Comparison of ENCODE assay signal across 6 cellular contexts in the genomic region with DNA sequence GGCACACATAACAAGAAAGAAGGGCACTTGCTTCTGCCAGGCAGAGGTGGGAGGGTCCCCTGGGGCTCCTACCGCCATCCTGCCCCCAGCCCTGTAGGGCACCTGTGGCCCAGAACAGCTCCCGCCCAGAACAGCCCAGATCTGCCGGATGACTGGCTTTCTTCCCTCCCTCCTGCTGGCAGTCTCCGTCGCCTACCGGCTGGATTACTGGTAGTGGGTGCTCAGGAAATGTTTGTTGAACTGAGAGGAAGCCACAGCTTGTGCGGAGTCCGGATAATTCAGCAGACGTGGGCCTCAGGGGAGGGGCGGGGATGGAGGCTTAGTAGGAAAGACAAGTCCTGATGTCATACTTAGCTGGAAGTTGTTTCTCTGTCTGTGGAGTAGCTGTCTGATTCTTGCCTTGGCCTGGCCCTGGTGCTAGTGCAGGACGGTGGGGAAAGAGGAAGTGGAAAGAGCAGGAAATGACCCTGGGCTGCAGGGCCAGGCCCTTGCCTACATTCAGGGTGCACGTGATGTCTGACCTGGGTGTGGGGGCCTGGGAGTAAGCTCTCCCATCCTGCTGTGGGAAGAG. TPM values are rescaled to one million over a fixed set of nuclear protein-coding genes. Genes with fewer than 3 reads are reported as not detected.
DNase-seq lines count a peak whose midpoint lies in the region; ATAC-seq, FAIRE-seq and TF ChIP-seq lines count a peak whose summit lies in the region.

No MANE protein-coding gene starts in this region.

- dilution Hi-C loops in keratinocyte (cut with MboI; ENCODE audit: extremely low pct_ligation_motif_present, low sequenced_read_pairs): no loop called here

- no peak for FAIRE-seq in keratinocyte (lab: Jason Lieb, UNC)

- TF ChIP-seq CTCF in keratinocyte (optimal IDR thresholded peaks at IDR 0.05 in 1 of 3, IDR thresholded peaks at IDR 0.05 in 1 of 3, conservative IDR thresholded peaks at IDR 0.05 in 1 of 3; ENCODE audit: extremely low read depth in 1 of 3, insufficient read depth in 2 of 3, low read length in 3 of 3) (no peak), uterus (IDR thresholded peaks at IDR 0.05) (no peak)

- DNase-seq in activated CD4-positive, alpha-beta T cell treated with anti-CD3 and anti-CD28 coated beads, Interleukin-2, amount 50 U/mL, for 4 hours: peak; percentile 36 to 38
- DNase-seq in keratinocyte (ENCODE audit: low read depth, low spot score): no peak
- DNase-seq in uterus: peak in 1 of 2 donors; percentile 51
- DNase-seq in MG63: no peak

- H3K27me3 ChIP-seq in keratinocyte (ENCODE audit: control insufficient read depth, extremely low read depth, insufficient read depth, low read length): no peaks in the 10 kb centered on the region
- no peaks in the 10 kb centered on the region for H3K27me3 ChIP-seq in uterus
- H3K27me3 ChIP-seq in MG63: no peaks in the 10 kb centered on the region

- H3K36me3 ChIP-seq in keratinocyte (ENCODE audit: control insufficient read depth in 2 of 2, extremely low read depth in 1 of 2, insufficient read depth in 2 of 2, low read length in 2 of 2) (peaks cover 22 to 39% of the 10 kb centered on the region in 2 experiments), uterus (no peaks in the 10 kb centered on the region), MG63 (no peaks in the 10 kb centered on the region; the same call in 1 of the 2 replicates)

- H3K9me3 ChIP-seq in keratinocyte (ENCODE audit: control insufficient read depth, low read depth, low read length): no peaks in the 10 kb centered on the region
- H3K9me3 ChIP-seq in uterus: no peaks in the 10 kb centered on the region
- no peaks in the 10 kb centered on the region for H3K9me3 ChIP-seq in MG63

- no peak overlapping the region for H3K4me2 ChIP-seq in keratinocyte (ENCODE audit: control insufficient read depth, extremely low read depth, insufficient read depth, low read depth, low read length)

- H3K9me1 ChIP-seq in keratinocyte (ENCODE audit: control insufficient read depth, extremely low read depth, insufficient read depth, low read length): peaks cover 2% of the 10 kb centered on the region

- H3K9ac ChIP-seq in keratinocyte (ENCODE audit: control insufficient read depth, extremely low read depth, insufficient read depth, low read length): no peak overlapping the region

- H3K27ac ChIP-seq in keratinocyte (ENCODE audit: control insufficient read depth, insufficient read depth, low read length): peak overlapping the region; percentile 11
- H3K27ac ChIP-seq in uterus: peak overlapping the region; percentile 68 to 69

- no peak for TF ChIP-seq POLR2A in uterus (IDR thresholded peaks at IDR 0.05)

- intact Hi-C loops in uterus (cut with DNase I; ENCODE audit: low total_unique reads): no loop called here

- ATAC-seq in GM18868 (IDR thresholded peaks at IDR 0.05; ENCODE audit: unreplicated experiment) (peak; percentile 41), HG03565 (IDR thresholded peaks at IDR 0.05; ENCODE audit: unreplicated experiment) (no peak)

- H3K4me3 ChIP-seq in keratinocyte (ENCODE audit: control insufficient read depth in 2 of 3, extremely low read depth in 1 of 3, insufficient read depth in 2 of 3, low read depth in 1 of 3, low read length in 3 of 3) (no peak overlapping the region), uterus (no peak overlapping the region), MG63 (no peak overlapping the region)

- peaks cover 48% of the 10 kb centered on the region for H3K4me1 ChIP-seq in keratinocyte (ENCODE audit: control insufficient read depth, extremely low read depth, insufficient read depth, low read length)
- peaks cover 4 to 33% of the 10 kb centered on the region in 2 donors for H3K4me1 ChIP-seq in uterus

- no peak overlapping the region for H2AFZ ChIP-seq in keratinocyte (ENCODE audit: control insufficient read depth, low read length)

- H4K20me1 ChIP-seq in keratinocyte (ENCODE audit: control insufficient read depth, extremely low read depth, insufficient read depth, low read length): no peaks in the 10 kb centered on the region

- H3K79me2 ChIP-seq in keratinocyte (ENCODE audit: control insufficient read depth, insufficient read depth, low read length): peaks cover 19% of the 10 kb centered on the region

RNA-seq across cellular contexts. Expression of gene CCDC9B, which starts 6.7 kb away (rescaled TPM):
- polyA plus RNA-seq in keratinocyte: 6.3 to 9.6 TPM (median 7.4 TPM) in 3 replicates
- polyA plus RNA-seq in keratinocyte (2011; ENCODE audit: low read depth): 32.3 TPM
- 7.6 and 13.9 TPM in 2 replicates for polyA plus RNA-seq in keratinocyte (2011; cell fraction: cytosol; rRNA removed)
- polyA plus RNA-seq in keratinocyte (2011; cell fraction: nucleus; rRNA removed): 105 and 122 TPM in 2 replicates
- polyA plus RNA-seq in keratinocyte (2012; ENCODE audit: low replicate concordance): 22.8 and 85.9 TPM in 2 replicates
- polyA minus RNA-seq in keratinocyte: 27.3 to 109 TPM (median 58.7 TPM) in 3 replicates
- 16.5 TPM for polyA minus RNA-seq in keratinocyte (2011; cell fraction: cytosol; rRNA and poly(A)+ RNA removed)
- polyA minus RNA-seq in keratinocyte (2011; cell fraction: nucleus; rRNA and poly(A)+ RNA removed): 44.7 and 58.6 TPM in 2 replicates
- 10 to 100 TPM in 1 of 4 donors, 1 to 10 TPM in 3; 2.4 to 43.8 (median 6.6) TPM for total RNA-seq in uterus
- total RNA-seq in MG63 (2014; rRNA removed; shearing (Covaris generic); ENCODE audit: low replicate concordance): 4.0 and 8.2 TPM in 2 replicates

RNA-seq across cellular contexts. Expression of gene INAFM2, which starts 10.5 kb away (rescaled TPM):
- 9.1 to 15.2 TPM (median 13.5 TPM) in 3 replicates for polyA plus RNA-seq in keratinocyte
- polyA plus RNA-seq in keratinocyte (2011; ENCODE audit: low read depth): 2.5 TPM
- polyA plus RNA-seq in keratinocyte (2011; cell fraction: cytosol; rRNA removed): 8.5 and 17.1 TPM in 2 replicates
- 17.2 and 18.4 TPM in 2 replicates for polyA plus RNA-seq in keratinocyte (2011; cell fraction: nucleus; rRNA removed)
- 7.8 and 18.3 TPM in 2 replicates for polyA plus RNA-seq in keratinocyte (2012; ENCODE audit: low replicate concordance)
- polyA minus RNA-seq in keratinocyte: 4.8 to 6.7 TPM (median 6.4 TPM) in 3 replicates
- polyA minus RNA-seq in keratinocyte (2011; cell fraction: cytosol; rRNA and poly(A)+ RNA removed): 10.7 TPM
- 4.6 and 5.9 TPM in 2 replicates for polyA minus RNA-seq in keratinocyte (2011; cell fraction: nucleus; rRNA and poly(A)+ RNA removed)
- 10 to 100 TPM in 2 of 4 donors, 1 to 10 TPM in 2; 3.2 to 68.1 (median 8.9) TPM for total RNA-seq in uterus
- total RNA-seq in MG63 (2014; rRNA removed; shearing (Covaris generic); ENCODE audit: low replicate concordance): 8.9 and 9.6 TPM in 2 replicates

RNA-seq across cellular contexts. Expression of gene PHGR1, which starts 16.8 kb away (rescaled TPM):
- not detected in 3 replicates for polyA plus RNA-seq in keratinocyte
- polyA plus RNA-seq in keratinocyte (2011; ENCODE audit: low read depth): not detected
- polyA plus RNA-seq in keratinocyte (2011; cell fraction: cytosol; rRNA removed): not detected in 2 replicates
- polyA plus RNA-seq in keratinocyte (2011; cell fraction: nucleus; rRNA removed): not detected in 2 replicates
- polyA plus RNA-seq in keratinocyte (2012; ENCODE audit: low replicate concordance): not detected in 2 replicates
- not detected in 3 replicates for polyA minus RNA-seq in keratinocyte
- polyA minus RNA-seq in keratinocyte (2011; cell fraction: cytosol; rRNA and poly(A)+ RNA removed): not detected
- polyA minus RNA-seq in keratinocyte (2011; cell fraction: nucleus; rRNA and poly(A)+ RNA removed): not detected in 2 replicates
- total RNA-seq in uterus: 1 to 10 TPM in 1 of 4 donors, not detected in 3; 1.8 TPM
- not detected in 2 replicates for total RNA-seq in MG63 (2014; rRNA removed; shearing (Covaris generic); ENCODE audit: low replicate concordance)

RNA-seq across cellular contexts. Expression of gene DISP2, which starts 24.0 kb away (rescaled TPM):
- polyA plus RNA-seq in keratinocyte: 0.12 to 0.68 TPM (median 0.12 TPM) in 3 replicates
- 0.05 TPM for polyA plus RNA-seq in keratinocyte (2011; ENCODE audit: low read depth)
- polyA plus RNA-seq in keratinocyte (2011; cell fraction: cytosol; rRNA removed): 0.09 and 0.60 TPM in 2 replicates
- polyA plus RNA-seq in keratinocyte (2011; cell fraction: nucleus; rRNA removed): 0.97 and 1.1 TPM in 2 replicates
- 0.28 and 1.6 TPM in 2 replicates for polyA plus RNA-seq in keratinocyte (2012; ENCODE audit: low replicate concordance)
- polyA minus RNA-seq in keratinocyte: 0.26 to 1.2 TPM (median 0.64 TPM) in 3 replicates
- 0.19 TPM for polyA minus RNA-seq in keratinocyte (2011; cell fraction: cytosol; rRNA and poly(A)+ RNA removed)
- polyA minus RNA-seq in keratinocyte (2011; cell fraction: nucleus; rRNA and poly(A)+ RNA removed): 0.54 and 0.74 TPM in 2 replicates
- total RNA-seq in uterus: under 1 TPM in 2 of 4 donors, not detected in 2; 0.14 to 0.85 TPM
- total RNA-seq in MG63 (2014; rRNA removed; shearing (Covaris generic); ENCODE audit: low replicate concordance): 0.37 and 0.43 TPM in 2 replicates

RNA-seq across cellular contexts. Expression of gene PLCB2, which starts 26.3 kb away (rescaled TPM):
- 0.52 to 1.1 TPM (median 0.73 TPM) in 3 replicates for polyA plus RNA-seq in keratinocyte
- not detected for polyA plus RNA-seq in keratinocyte (2011; ENCODE audit: low read depth)
- 0.69 and 0.72 TPM in 2 replicates for polyA plus RNA-seq in keratinocyte (2011; cell fraction: cytosol; rRNA removed)
- 0.73 and 1.3 TPM in 2 replicates for polyA plus RNA-seq in keratinocyte (2011; cell fraction: nucleus; rRNA removed)
- 0.23 and 1.4 TPM in 2 replicates for polyA plus RNA-seq in keratinocyte (2012; ENCODE audit: low replicate concordance)
- 0.40 to 0.69 TPM in 2 of 3 replicates, not detected in the other for polyA minus RNA-seq in keratinocyte
- not detected for polyA minus RNA-seq in keratinocyte (2011; cell fraction: cytosol; rRNA and poly(A)+ RNA removed)
- polyA minus RNA-seq in keratinocyte (2011; cell fraction: nucleus; rRNA and poly(A)+ RNA removed): not detected in 2 replicates
- total RNA-seq in uterus: 10 to 100 TPM in 2 of 4 donors, 1 to 10 TPM in 2; 3.5 to 19.0 (median 9.3) TPM
- total RNA-seq in MG63 (2014; rRNA removed; shearing (Covaris generic); ENCODE audit: low replicate concordance): not detected in 2 replicates

Comparison
In these comparisons a context has a peak if more than half of its experiments do, and no peak if none do; other contexts are left out.
1. DNase-seq: peak in activated CD4-positive, alpha-beta T cell treated with anti-CD3 and anti-CD28 coated beads, Interleukin-2, amount 50 U/mL, for 4 hours (2 of 2); none in keratinocyte (single experiment) and MG63 (single experiment).